8 cellular contexts compared by ENCODE assay signal in genomic region chr7:43906327-43907010, GRCh38. TPM values are rescaled to one million over a fixed set of nuclear protein-coding genes. Genes with fewer than 3 reads are reported as not detected.
DNase-seq lines count a peak whose midpoint lies in the region; ATAC-seq and TF ChIP-seq lines count a peak whose summit lies in the region.

URGCP (minus strand) TSS chr7:43906596; CDS start chr7:43906575, 21 bp downstream.

- H3K4me2 ChIP-seq in GM23338 (peak within 1 kb of the TSS; percentile 81), MM.1S (ENCODE audit: low read depth, low read length) (peak within 1 kb of the TSS; percentile 79)

- no peak for TF ChIP-seq CTCF in GM12864 (IDR thresholded peaks at IDR 0.05; ENCODE audit: low read depth, low read length, missing control alignments)
- TF ChIP-seq CTCF in GM23338 (conservative IDR thresholded peaks at IDR 0.05; ENCODE audit: low read depth in 2 of 2): no peak
- TF ChIP-seq CTCF in MM.1S (IDR thresholded peaks at IDR 0.05; ENCODE audit: low read length): no peak
- TF ChIP-seq CTCF in choroid plexus epithelial cell (conservative IDR thresholded peaks at IDR 0.05; ENCODE audit: low read depth, low read length): no peak

- H3F3A ChIP-seq in GM23338 (replicated peaks; ENCODE audit: low read depth) (no peaks in the 10 kb centered on the region), MM.1S (ENCODE audit: insufficient read depth, low read length) (no peaks in the 10 kb centered on the region)

- H3K9ac ChIP-seq in MM.1S (ENCODE audit: low read length): peak within 1 kb of the TSS; percentile 75

- DNase-seq in GM12864 (ENCODE audit: low read depth): no peak
- peak; percentile 74 for DNase-seq in GM23338 (ENCODE audit: low spot score)
- peak; percentile 53 for DNase-seq in MM.1S
- DNase-seq in activated CD4-positive, CD25-positive, alpha-beta regulatory T cell treated with anti-CD3 and anti-CD28 coated beads, Interleukin-2, amount 50 U/mL, for 72 hours: peak; percentile 69
- DNase-seq in choroid plexus epithelial cell (ENCODE audit: low read depth): peak; percentile 32
- DNase-seq in kidney tubule cell (ENCODE audit: low spot score): peak; percentile 57
- DNase-seq in stimulated activated CD4-positive, alpha-beta T cell treated with anti-CD3 and anti-CD28 coated beads, Interleukin-1b, Interleukin-23, amount 100 ng/mL, for 4 hours (ENCODE audit: low read depth in 2 of 2): peak; percentile 27 to 49
- no peak for DNase-seq in NCI-H1694 (lab: John Stamatoyannopoulos, UW)

- H3K27me3 Mint-ChIP-seq in GM23338 (ENCODE audit: insufficient read depth, low read depth, poor library complexity): peaks cover 6% of the 10 kb centered on the region

- no peaks in the 10 kb centered on the region for H3K9me3 Mint-ChIP-seq in GM23338

- H3K36me3 Mint-ChIP-seq in GM23338 (ENCODE audit: low read depth): no peaks in the 10 kb centered on the region; the same call in 2 of the 3 replicates

- peaks cover 26% of the 10 kb centered on the region for H3K79me2 ChIP-seq in GM23338 (replicated peaks; ENCODE audit: insufficient read depth)
- H3K79me2 ChIP-seq in MM.1S (ENCODE audit: low read length): peaks cover 45% of the 10 kb centered on the region

- H3K9me2 ChIP-seq in GM23338 (ENCODE audit: insufficient read depth): no peaks in the 10 kb centered on the region
- no peaks in the 10 kb centered on the region for H3K9me2 ChIP-seq in MM.1S (replicated peaks; ENCODE audit: insufficient read depth, low read length)

- H3K27ac ChIP-seq in GM23338 (ENCODE audit: low read depth) (no peak within 1 kb of the TSS), MM.1S (ENCODE audit: low read length) (no peak within 1 kb of the TSS)

- no peak within 1 kb of the TSS for H3K27ac Mint-ChIP-seq in GM23338

- peak within 1 kb of the TSS; percentile 92 for H3K4me3 Mint-ChIP-seq in GM23338

- H3K27me3 ChIP-seq in GM23338 (ENCODE audit: insufficient read depth) (no peaks in the 10 kb centered on the region), MM.1S (replicated peaks; ENCODE audit: insufficient read depth, low read length) (no peaks in the 10 kb centered on the region)

- no peaks in the 10 kb centered on the region for H3K36me3 ChIP-seq in GM23338 (ENCODE audit: insufficient read depth)
- no peaks in the 10 kb centered on the region for H3K36me3 ChIP-seq in MM.1S (replicated peaks; ENCODE audit: insufficient read depth, low read length)

- H2AFZ ChIP-seq in GM23338 (peak within 1 kb of the TSS; percentile 97; the same call in 1 of the 2 replicates), MM.1S (ENCODE audit: low read length) (peak within 1 kb of the TSS; percentile 63)

- ATAC-seq in GM23338: peak; percentile 66

- H3K9me3 ChIP-seq in MM.1S (replicated peaks; ENCODE audit: insufficient read depth, low read length): no peaks in the 10 kb centered on the region

- peaks cover 3% of the 10 kb centered on the region; the same call in 1 of the 2 replicates for H4K20me1 ChIP-seq in GM23338 (replicated peaks; ENCODE audit: insufficient read depth)
- H4K20me1 ChIP-seq in MM.1S (ENCODE audit: insufficient read depth, low read length): no peaks in the 10 kb centered on the region

- peaks cover 42% of the 10 kb centered on the region for H3K4me1 Mint-ChIP-seq in GM23338

- peak within 1 kb of the TSS; percentile 85 for H3K4me3 ChIP-seq in GM12864 (ENCODE audit: low read depth, low read length)
- H3K4me3 ChIP-seq in GM23338: peak within 1 kb of the TSS; percentile 52
- H3K4me3 ChIP-seq in MM.1S (ENCODE audit: low read length): peak within 1 kb of the TSS; percentile 86
- H3K4me3 ChIP-seq in choroid plexus epithelial cell (ENCODE audit: low read depth, low read length): peak within 1 kb of the TSS; percentile 61

- H3K4me1 ChIP-seq in GM23338 (ENCODE audit: insufficient read depth) (peaks cover 17% of the 10 kb centered on the region), MM.1S (ENCODE audit: low read length) (peaks cover 14% of the 10 kb centered on the region; the same call in 1 of the 2 replicates)

TF ChIP-seq in GM23338, 12 proteins besides CTCF, POLR2A, EP300 and RAD21:
- TF ChIP-seq NANOG (IDR thresholded peaks at IDR 0.05; ENCODE audit: borderline replicate concordance) (no peak), ZNF114 (CRISPR knock-in tag; IDR thresholded peaks at IDR 0.05) (no peak), POLR2AphosphoS5 (IDR thresholded peaks at IDR 0.05; ENCODE audit: low read depth) (peak; percentile 28; the same call in 1 of the 2 replicates), EZH2phosphoT487 (IDR thresholded peaks at IDR 0.05; ENCODE audit: unreplicated experiment) (no peak)

RNA-seq across cellular contexts. Expression of gene URGCP, which starts in this region (rescaled TPM):
- 13.2 and 14.7 TPM in 2 replicates for total RNA-seq in GM23338 (2014; rRNA removed; shearing (Covaris generic))
- 6.6 and 7.2 TPM in 2 replicates for polyA plus RNA-seq in GM23338 (2016; fragmentation: Nextera tagmentation; extraction: Ambion mirVana)

Comparison
In these comparisons a context has a peak if more than half of its experiments do, and no peak if none do; other contexts are left out.
1. DNase-seq: peak in GM23338 (single experiment), MM.1S (single experiment), activated CD4-positive, CD25-positive, alpha-beta regulatory T cell treated with anti-CD3 and anti-CD28 coated beads, Interleukin-2, amount 50 U/mL, for 72 hours (single experiment), choroid plexus epithelial cell (single experiment), kidney tubule cell (single experiment) and stimulated activated CD4-positive, alpha-beta T cell treated with anti-CD3 and anti-CD28 coated beads, Interleukin-1b, Interleukin-23, amount 100 ng/mL, for 4 hours (2 of 2); none in GM12864 (single experiment) and NCI-H1694 (single experiment).
2. Peak in every context shown above with its lines, with median percentiles within 50 percentile points of each other: H3K4me3 ChIP-seq.